ENCODE assay signal across 1 cellular context in genomic region chr5:173615884-173616576, GRCh38.
TF ChIP-seq lines count a peak whose summit lies in the region.

No MANE protein-coding gene starts in this region.

TF ChIP-seq in K562, 482 proteins besides CTCF, POLR2A, EP300 and RAD21 (continued from another document and continues in another):
- TF ChIP-seq ZNF655 (CRISPR knock-in tag; IDR thresholded peaks at IDR 0.05) (no peak), FOXJ2 (tag; IDR thresholded peaks at IDR 0.05) (peak; percentile 15; the same call in 1 of the 2 replicates), ZC3H4 (CRISPR knock-in tag; IDR thresholded peaks at IDR 0.05; ENCODE audit: borderline replicate concordance) (peak; percentile 66; the same call in 1 of the 2 replicates), ZNF224 (CRISPR knock-in tag; IDR thresholded peaks at IDR 0.05) (no peak), TFAP4 (CRISPR knock-in tag; IDR thresholded peaks at IDR 0.05; ENCODE audit: borderline replicate concordance) (0 out of 2 replicates have a peak, but pooled peaks have one; percentile 36), PHF8 (IDR thresholded peaks at IDR 0.05; ENCODE audit: borderline replicate concordance, low read length) (peak; percentile 58; the same call in 1 of the 2 replicates), TAF1 (IDR thresholded peaks at IDR 0.05; ENCODE audit: control insufficient read depth, extremely low read depth, insufficient read depth, low read length, severe bottlenecking) (no peak), SRF (CRISPR knock-in tag; IDR thresholded peaks at IDR 0.05) (0 out of 4 replicates have a peak, but pooled peaks of 1 of the 2 experiments have one; percentile 28), SIN3B (IDR thresholded peaks at IDR 0.05; ENCODE audit: low read depth) (0 out of 2 replicates have a peak, but pooled peaks have one; percentile 44), DLX4 (CRISPR knock-in tag; IDR thresholded peaks at IDR 0.05) (no peak), SIRT6 (IDR thresholded peaks at IDR 0.05; ENCODE audit: low read depth, low read length) (no peak), ZNF696 (CRISPR knock-in tag; conservative IDR thresholded peaks at IDR 0.05) (no peak), ZNF408 (CRISPR knock-in tag; IDR thresholded peaks at IDR 0.05; ENCODE audit: low read depth) (no peak), TARDBP (IDR thresholded peaks at IDR 0.05) (no peak), TEAD4 (IDR thresholded peaks at IDR 0.05; ENCODE audit: low read length) (0 out of 2 replicates have a peak, but pooled peaks have one; percentile 10), TEAD4 (CRISPR knock-in tag; IDR thresholded peaks at IDR 0.05; ENCODE audit: borderline replicate concordance) (no peak), HDAC2 (IDR thresholded peaks at IDR 0.05) (peak; percentile 94), MTA3 (IDR thresholded peaks at IDR 0.05; ENCODE audit: borderline replicate concordance) (peak; percentile 36; the same call in 1 of the 2 replicates), TFAM (CRISPR knock-in tag; conservative IDR thresholded peaks at IDR 0.05) (no peak), ETV5 (CRISPR knock-in tag; IDR thresholded peaks at IDR 0.05; ENCODE audit: low read depth) (0 out of 2 replicates have a peak, but pooled peaks have one; percentile 34), AFF1 (IDR thresholded peaks at IDR 0.05; ENCODE audit: low read depth in 1 of 2, partially characterized antibody in 2 of 2) (no peak), NKRF (IDR thresholded peaks at IDR 0.05; ENCODE audit: borderline replicate concordance) (peak; percentile 75; the same call in 1 of the 2 replicates), POLR2G (IDR thresholded peaks at IDR 0.05; ENCODE audit: low read depth, low read length) (peak; percentile 61; the same call in 1 of the 2 replicates), NRF1 (conservative IDR thresholded peaks at IDR 0.05 in 1 of 2, IDR thresholded peaks at IDR 0.05 in 1 of 2) (no peak), MTF1 (CRISPR knock-in tag; IDR thresholded peaks at IDR 0.05; ENCODE audit: borderline replicate concordance) (no peak), MYC (IDR thresholded peaks at IDR 0.05; ENCODE audit: low read depth, low read length) (peak; percentile 88), MYC (CRISPR knock-in tag; IDR thresholded peaks at IDR 0.05; ENCODE audit: borderline replicate concordance, low read depth) (0 out of 2 replicates have a peak, but pooled peaks have one; percentile 23), MXI1 (IDR thresholded peaks at IDR 0.05; ENCODE audit: low read depth, low read length) (peak; percentile 75; the same call in 1 of the 2 replicates), AFF4 (CRISPR knock-in tag; IDR thresholded peaks at IDR 0.05) (0 out of 2 replicates have a peak, but pooled peaks have one; percentile 42), HES1 (IDR thresholded peaks at IDR 0.05; ENCODE audit: low read depth) (no peak), CBFA2T3 (IDR thresholded peaks at IDR 0.05) (peak; percentile 61), ZC3H8 (IDR thresholded peaks at IDR 0.05) (no peak), ZNF507 (tag; conservative IDR thresholded peaks at IDR 0.05) (no peak), ZBTB7A (IDR thresholded peaks at IDR 0.05; ENCODE audit: borderline replicate concordance, control insufficient read depth, low read depth, low read length) (no peak), PCBP2 (IDR thresholded peaks at IDR 0.05; ENCODE audit: low read depth, low read length, poor library complexity, severe bottlenecking) (no peak), RFX5 (IDR thresholded peaks at IDR 0.05; ENCODE audit: low read depth, low read length) (no peak), ZNF347 (CRISPR knock-in tag; IDR thresholded peaks at IDR 0.05; ENCODE audit: low read depth) (no peak), CHCHD3 (CRISPR knock-in tag; IDR thresholded peaks at IDR 0.05) (no peak), BHLHE40 (IDR thresholded peaks at IDR 0.05; ENCODE audit: low read length) (peak; percentile 98), SIN3A (IDR thresholded peaks at IDR 0.05; ENCODE audit: borderline replicate concordance in 2 of 2, control insufficient read depth in 1 of 2, low read depth in 2 of 2, low read length in 2 of 2) (peak in 1 of 2 experiments; percentile 91; a peak in 1 of 4 replicates), ZBTB1 (CRISPR knock-in tag; IDR thresholded peaks at IDR 0.05; ENCODE audit: borderline replicate concordance, low read depth) (no peak), SFPQ (IDR thresholded peaks at IDR 0.05; ENCODE audit: low read depth, low read length) (no peak), CREM (IDR thresholded peaks at IDR 0.05; ENCODE audit: low read depth) (peak; percentile 45), ZNF175 (CRISPR knock-in tag; IDR thresholded peaks at IDR 0.05; ENCODE audit: low read depth) (no peak), MITF (IDR thresholded peaks at IDR 0.05) (0 out of 2 replicates have a peak, but pooled peaks have one; percentile 21), TCF3 (CRISPR knock-in tag; IDR thresholded peaks at IDR 0.05) (no peak), RNF2 (IDR thresholded peaks at IDR 0.05) (no peak), RBFOX2 (IDR thresholded peaks at IDR 0.05; ENCODE audit: low read depth, low read length) (peak; percentile 70), RUNX1 (IDR thresholded peaks at IDR 0.05; ENCODE audit: low read depth) (peak; percentile 46; the same call in 1 of the 2 replicates), ZNF695 (CRISPR knock-in tag; IDR thresholded peaks at IDR 0.05) (no peak), ZNF445 (CRISPR knock-in tag; IDR thresholded peaks at IDR 0.05; ENCODE audit: low read depth) (no peak), GABPB1 (CRISPR knock-in tag; IDR thresholded peaks at IDR 0.05) (peak; percentile 10; the same call in 1 of the 2 replicates)
